14 cellular contexts compared by ENCODE assay signal in genomic region chr2:55556809-55557208, GRCh38.
"Had no signal": no experiment of that assay in that cellular context is flagged by ENCODE, and none has a peak within 500 bp of the region (broad histone marks: within the 10 kb centered on the region; RNA-seq: fewer than 3 reads in every experiment).

No MANE protein-coding gene starts in this region.

- ATAC-seq: gastroesophageal sphincter, right cardiac atrium had no signal

- H3K9me3 ChIP-seq: ascending aorta, gastroesophageal sphincter, thoracic aorta had no signal

- H3K4me1 Mint-ChIP-seq: nephron had no signal

- H3K4me1 ChIP-seq: ascending aorta, breast epithelium, gastroesophageal sphincter had no signal

- H3K27me3 ChIP-seq: ascending aorta, breast epithelium, gastroesophageal sphincter, heart right ventricle, SJCRH30 had no signal

- DNase-seq: activated CD4-positive, alpha-beta T cell treated with anti-CD3 and anti-CD28 coated beads for 48 hours; activated CD8-positive, alpha-beta memory T cell treated with anti-CD3 and anti-CD28 coated beads, Interleukin-2, amount 50 U/mL, for 48 hours; dermis blood vessel endothelial cell; erythroblast; heart right ventricle; occipital lobe; right cardiac atrium; SJCRH30; T-helper 2 cell had no signal

- H3K27ac ChIP-seq: ascending aorta, breast epithelium, gastroesophageal sphincter, heart right ventricle, SJCRH30, thoracic aorta had no signal

- H3K4me3 Mint-ChIP-seq: nephron had no signal

- H3K36me3 ChIP-seq: breast epithelium had no signal

- H3K27ac Mint-ChIP-seq: nephron had no signal

- H3K4me3 ChIP-seq: ascending aorta, breast epithelium, gastroesophageal sphincter, heart right ventricle, SJCRH30, thoracic aorta had no signal
